Comparison of ENCODE assay signal across 8 cellular contexts in genomic region chr2:142165790-142166189, GRCh38. TPM values are rescaled to one million over a fixed set of nuclear protein-coding genes. Genes with fewer than 3 reads are reported as not detected.
DNase-seq lines count a peak whose midpoint lies in the region; ATAC-seq lines count a peak whose summit lies in the region.

No MANE protein-coding gene starts in this region.

- peak; percentile 96 for ATAC-seq in GM19351 (IDR thresholded peaks at IDR 0.05; ENCODE audit: unreplicated experiment)
- peak; percentile 92 for ATAC-seq in HG03108 (IDR thresholded peaks at IDR 0.05; ENCODE audit: unreplicated experiment)
- ATAC-seq in esophagus mucosa, result peak; percentile 65

- DNase-seq in Ammon's horn (ENCODE audit: low spot score) (peak; percentile 19), NCI-H82 treated with DMSO at 0.1 percent for 48 hours (lab: John Stamatoyannopoulos, UW; ENCODE audit: unreplicated experiment) (peak; percentile 59), NCI-H2107 treated with DMSO at 0.1 percent for 48 hours (lab: John Stamatoyannopoulos, UW; ENCODE audit: unreplicated experiment) (no peak), NCI-H1436 treated with DMSO at 0.1 percent for 48 hours (lab: John Stamatoyannopoulos, UW) (no peak)
- no peak for DNase-seq in stimulated activated CD8-positive, alpha-beta memory T cell treated with anti-CD3 and anti-CD28 coated beads, Interleukin-4, amount 100 ng/mL, for 48 hours

RNA-seq across cellular contexts. Expression of gene LRP1B, which starts 35.0 kb away (rescaled TPM):
- total RNA-seq in esophagus mucosa, result 0.40 TPM

Comparison
In these comparisons a context has a peak if more than half of its experiments do, and no peak if none do; other contexts are left out.
1. DNase-seq: peak in Ammon's horn (single experiment) and NCI-H82 treated with DMSO at 0.1 percent for 48 hours (single experiment); none in NCI-H2107 treated with DMSO at 0.1 percent for 48 hours (single experiment), stimulated activated CD8-positive, alpha-beta memory T cell treated with anti-CD3 and anti-CD28 coated beads, Interleukin-4, amount 100 ng/mL, for 48 hours (single experiment) and NCI-H1436 treated with DMSO at 0.1 percent for 48 hours (single experiment).
2. Peak in every context shown above with its lines, with median percentiles within 50 percentile points of each other: ATAC-seq.